19 cellular contexts compared by ENCODE assay signal in the genomic region with DNA sequence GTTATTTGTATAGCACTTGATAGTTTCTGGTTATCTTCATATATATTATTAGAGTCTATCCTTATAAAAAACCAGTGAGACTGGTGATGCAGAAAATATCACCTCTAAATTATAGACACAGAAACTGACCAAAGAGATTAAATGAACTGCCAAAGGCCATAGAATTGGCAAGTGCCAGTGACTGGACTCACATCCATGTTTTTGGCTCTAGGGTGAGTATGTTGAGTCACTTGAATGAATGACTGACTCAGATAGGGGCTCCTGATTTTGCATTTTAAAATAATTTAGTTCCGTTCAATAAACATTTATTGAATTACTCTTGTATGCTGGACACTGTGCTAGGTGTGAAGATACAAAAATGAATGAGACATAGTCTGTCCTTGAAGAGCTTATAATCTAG.
"Had no signal": no experiment of that assay in that cellular context is flagged by ENCODE, and none has a peak within 500 bp of the region (broad histone marks: within the 10 kb centered on the region; RNA-seq: fewer than 3 reads in every experiment).

No MANE protein-coding gene starts in this region.

- H3K9me3 ChIP-seq: prostate gland, sigmoid colon, stomach, thyroid gland had no signal

- H3K36me3 ChIP-seq: lower lobe of right lung, prostate gland, sigmoid colon, stomach, thyroid gland had no signal

- H3K4me1 ChIP-seq: lower lobe of right lung, prostate gland, sigmoid colon, stomach, thyroid gland had no signal

- H3K4me3 ChIP-seq: dorsolateral prefrontal cortex, lower lobe of right lung, prostate gland, sigmoid colon, stomach, thyroid gland had no signal

- H3K27me3 ChIP-seq: dorsolateral prefrontal cortex, sigmoid colon, stomach, thyroid gland had no signal

- ATAC-seq: left ventricle myocardium superior; lower lobe of right lung; naive thymus-derived CD8-positive, alpha-beta T cell; right cardiac atrium; stimulated activated effector memory CD8-positive, alpha-beta T cell treated with anti-CD3 and anti-CD28 coated beads, Interleukin-12 subunit alpha, Interleukin-12 subunit beta, amount 100 ng/mL, for 72 hours had no signal

- H3K27ac ChIP-seq: dorsolateral prefrontal cortex, lower lobe of right lung, prostate gland, sigmoid colon, stomach, thyroid gland had no signal

- DNase-seq: cortex of kidney; dorsolateral prefrontal cortex; effector CD4-positive, alpha-beta T cell; foreskin melanocyte; head of caudate nucleus; left ventricle myocardium superior; lower lobe of right lung; naive thymus-derived CD8-positive, alpha-beta T cell; nephron progenitor cell; nucleus accumbens; right cardiac atrium; sigmoid colon; stimulated activated CD4-positive, alpha-beta T cell treated with anti-CD3 and anti-CD28 coated beads, Interleukin-2, amount 100 ng/mL, for 24 hours; stimulated activated CD4-positive, alpha-beta T cell treated with anti-CD3 and anti-CD28 coated beads, Interleukin-4, amount 100 ng/mL, for 24 hours; stimulated activated naive CD4-positive, alpha-beta T cell treated with Interleukin-2 at 50 U/mL for 16 hours; stomach; thyroid gland had no signal
